Comparison of ENCODE assay signal across 8 cellular contexts in the genomic region with DNA sequence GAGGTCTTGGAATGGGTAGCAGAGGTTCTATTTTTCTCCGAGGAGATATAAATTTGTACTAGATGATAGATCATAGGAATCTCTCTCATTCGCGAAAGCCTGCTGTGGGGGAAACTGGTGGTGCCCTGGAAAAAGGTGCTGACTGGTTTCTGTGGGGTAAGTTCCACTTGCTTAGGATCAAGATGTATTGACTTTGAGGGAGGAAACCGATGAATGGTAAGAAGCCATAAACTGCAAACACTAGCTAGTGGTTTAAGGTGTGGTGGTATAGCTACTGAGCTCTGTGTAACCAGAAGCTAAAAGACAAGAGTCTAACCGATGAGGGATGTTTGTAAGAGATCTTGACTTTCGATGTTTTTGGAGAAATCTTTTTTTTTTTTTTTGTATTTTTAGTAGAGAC. TPM values are rescaled to one million over a fixed set of nuclear protein-coding genes. Genes with fewer than 3 reads are reported as not detected.
DNase-seq lines count a peak whose midpoint lies in the region; FAIRE-seq and TF ChIP-seq lines count a peak whose summit lies in the region.

No MANE protein-coding gene starts in this region.

- dilution Hi-C loops in keratinocyte (cut with MboI; ENCODE audit: extremely low pct_ligation_motif_present, low sequenced_read_pairs): no loop called here

- H3K4me3 Mint-ChIP-seq in activated naive CD8-positive, alpha-beta T cell: peak overlapping the region; percentile 97

- H3K4me1 ChIP-seq in BE2C: peaks cover 2% of the 10 kb centered on the region; the same call in 1 of the 2 replicates
- H3K4me1 ChIP-seq in HUES6 (ENCODE audit: control insufficient read depth, insufficient read depth, low read length): peaks cover 28% of the 10 kb centered on the region
- peaks cover 38% of the 10 kb centered on the region for H3K4me1 ChIP-seq in keratinocyte (ENCODE audit: control insufficient read depth, extremely low read depth, insufficient read depth, low read length)
- no peaks in the 10 kb centered on the region for H3K4me1 ChIP-seq in stomach smooth muscle (ENCODE audit: control insufficient read depth, insufficient read depth, low read length)

- H3K36me3 ChIP-seq in BE2C (no peaks in the 10 kb centered on the region), HUES6 (ENCODE audit: control insufficient read depth, insufficient read depth, low read length) (no peaks in the 10 kb centered on the region), keratinocyte (ENCODE audit: control insufficient read depth in 2 of 2, extremely low read depth in 1 of 2, insufficient read depth in 2 of 2, low read length in 2 of 2) (no peaks in the 10 kb centered on the region), stomach smooth muscle (ENCODE audit: control insufficient read depth in 2 of 2, insufficient read depth in 2 of 2, low read length in 2 of 2) (no peaks in the 10 kb centered on the region)

- H3K9me3 ChIP-seq in BE2C (no peaks in the 10 kb centered on the region), HUES6 (ENCODE audit: control insufficient read depth, insufficient read depth, low read depth, low read length) (no peaks in the 10 kb centered on the region), keratinocyte (ENCODE audit: control insufficient read depth, low read depth, low read length) (no peaks in the 10 kb centered on the region), stomach smooth muscle (ENCODE audit: control insufficient read depth in 2 of 2, low read length in 2 of 2) (no peaks in the 10 kb centered on the region)

- FAIRE-seq in keratinocyte (lab: Jason Lieb, UNC): no peak

- H3K4me1 Mint-ChIP-seq in activated naive CD8-positive, alpha-beta T cell (ENCODE audit: low read depth): peaks cover 63% of the 10 kb centered on the region

- no peaks in the 10 kb centered on the region for H3K27me3 Mint-ChIP-seq in activated naive CD8-positive, alpha-beta T cell

- no peaks in the 10 kb centered on the region for H3K9me3 Mint-ChIP-seq in activated naive CD8-positive, alpha-beta T cell (ENCODE audit: low read depth)

- TF ChIP-seq CTCF in BE2C (IDR thresholded peaks at IDR 0.05; ENCODE audit: low read depth, low read length): no peak
- no peak for TF ChIP-seq CTCF in keratinocyte (optimal IDR thresholded peaks at IDR 0.05 in 1 of 3, IDR thresholded peaks at IDR 0.05 in 1 of 3, conservative IDR thresholded peaks at IDR 0.05 in 1 of 3; ENCODE audit: extremely low read depth in 1 of 3, insufficient read depth in 2 of 3, low read length in 3 of 3)

- peak overlapping the region; percentile 89 for H3K9ac ChIP-seq in HUES6 (ENCODE audit: low read length)
- peak overlapping the region; percentile 76 for H3K9ac ChIP-seq in keratinocyte (ENCODE audit: control insufficient read depth, extremely low read depth, insufficient read depth, low read length)
- peak overlapping the region; percentile 74 to 87 for H3K9ac ChIP-seq in stomach smooth muscle (ENCODE audit: low read length in 2 of 2)

- H3K27me3 ChIP-seq in BE2C (no peaks in the 10 kb centered on the region), HUES6 (ENCODE audit: control insufficient read depth, insufficient read depth, low read length) (no peaks in the 10 kb centered on the region), keratinocyte (ENCODE audit: control insufficient read depth, extremely low read depth, insufficient read depth, low read length) (no peaks in the 10 kb centered on the region), stomach smooth muscle (ENCODE audit: control insufficient read depth in 1 of 2, insufficient read depth in 2 of 2, low read length in 2 of 2) (no peaks in the 10 kb centered on the region)

- H3K27ac ChIP-seq in HUES6 (ENCODE audit: low read depth, low read length): no peak overlapping the region
- H3K27ac ChIP-seq in keratinocyte (ENCODE audit: control insufficient read depth, insufficient read depth, low read length): peak overlapping the region; percentile 52
- H3K27ac ChIP-seq in stomach smooth muscle (ENCODE audit: low read length): no peak overlapping the region

- peak overlapping the region; percentile 91 for H2AFZ ChIP-seq in keratinocyte (ENCODE audit: control insufficient read depth, low read length)

- no peaks in the 10 kb centered on the region for H3K9me1 ChIP-seq in keratinocyte (ENCODE audit: control insufficient read depth, extremely low read depth, insufficient read depth, low read length)

- H3K4me2 ChIP-seq in keratinocyte (ENCODE audit: control insufficient read depth, extremely low read depth, insufficient read depth, low read depth, low read length): peak overlapping the region; percentile 93

- peaks cover 6% of the 10 kb centered on the region for H3K36me3 Mint-ChIP-seq in activated naive CD8-positive, alpha-beta T cell

- H4K20me1 ChIP-seq in keratinocyte (ENCODE audit: control insufficient read depth, extremely low read depth, insufficient read depth, low read length): no peaks in the 10 kb centered on the region

- peak overlapping the region; percentile 83 for H3K4me3 ChIP-seq in BE2C (ENCODE audit: low read depth, low read length)
- H3K4me3 ChIP-seq in HUES6 (ENCODE audit: low read depth, low read length): peak overlapping the region; percentile 98
- peak overlapping the region; percentile 82 to 86 (median 84) for H3K4me3 ChIP-seq in keratinocyte (ENCODE audit: control insufficient read depth in 2 of 3, extremely low read depth in 1 of 3, insufficient read depth in 2 of 3, low read depth in 1 of 3, low read length in 3 of 3)
- H3K4me3 ChIP-seq in stomach smooth muscle (ENCODE audit: low read length in 2 of 2): peak overlapping the region; percentile 86 to 93

- peaks cover 43% of the 10 kb centered on the region for H3K79me2 ChIP-seq in keratinocyte (ENCODE audit: control insufficient read depth, insufficient read depth, low read length)

- H3K27ac Mint-ChIP-seq in activated naive CD8-positive, alpha-beta T cell: peak overlapping the region; percentile 90

- DNase-seq in BE2C: no peak
- DNase-seq in keratinocyte (ENCODE audit: low read depth, low spot score): no peak
- no peak for DNase-seq in 8988T
- no peak for DNase-seq in ecto neural progenitor cell (ENCODE audit: low spot score)
- DNase-seq in NCI-H1694 (lab: John Stamatoyannopoulos, UW): no peak

RNA-seq across cellular contexts. Expression of a gene that starts 0.8 kb away (rescaled TPM):
- polyA plus RNA-seq in BE2C (2012; ENCODE audit: insufficient read depth, insufficient read length, low read depth): 30.6 TPM
- polyA plus RNA-seq in keratinocyte: 14.1 to 28.0 TPM (median 15.7 TPM) in 3 replicates
- polyA plus RNA-seq in keratinocyte (2011; ENCODE audit: low read depth): 41.7 TPM
- 11.8 and 23.3 TPM in 2 replicates for polyA plus RNA-seq in keratinocyte (2011; cell fraction: cytosol; rRNA removed)
- 11.5 and 16.7 TPM in 2 replicates for polyA plus RNA-seq in keratinocyte (2011; cell fraction: nucleus; rRNA removed)
- polyA plus RNA-seq in keratinocyte (2012; ENCODE audit: low replicate concordance): 13.3 and 22.0 TPM in 2 replicates
- 2.2 to 34.0 TPM (median 10.7 TPM) in 3 replicates for polyA minus RNA-seq in keratinocyte
- 27.0 TPM for polyA minus RNA-seq in keratinocyte (2011; cell fraction: cytosol; rRNA and poly(A)+ RNA removed)
- polyA minus RNA-seq in keratinocyte (2011; cell fraction: nucleus; rRNA and poly(A)+ RNA removed): 13.7 and 31.5 TPM in 2 replicates
